In the genomic region with DNA sequence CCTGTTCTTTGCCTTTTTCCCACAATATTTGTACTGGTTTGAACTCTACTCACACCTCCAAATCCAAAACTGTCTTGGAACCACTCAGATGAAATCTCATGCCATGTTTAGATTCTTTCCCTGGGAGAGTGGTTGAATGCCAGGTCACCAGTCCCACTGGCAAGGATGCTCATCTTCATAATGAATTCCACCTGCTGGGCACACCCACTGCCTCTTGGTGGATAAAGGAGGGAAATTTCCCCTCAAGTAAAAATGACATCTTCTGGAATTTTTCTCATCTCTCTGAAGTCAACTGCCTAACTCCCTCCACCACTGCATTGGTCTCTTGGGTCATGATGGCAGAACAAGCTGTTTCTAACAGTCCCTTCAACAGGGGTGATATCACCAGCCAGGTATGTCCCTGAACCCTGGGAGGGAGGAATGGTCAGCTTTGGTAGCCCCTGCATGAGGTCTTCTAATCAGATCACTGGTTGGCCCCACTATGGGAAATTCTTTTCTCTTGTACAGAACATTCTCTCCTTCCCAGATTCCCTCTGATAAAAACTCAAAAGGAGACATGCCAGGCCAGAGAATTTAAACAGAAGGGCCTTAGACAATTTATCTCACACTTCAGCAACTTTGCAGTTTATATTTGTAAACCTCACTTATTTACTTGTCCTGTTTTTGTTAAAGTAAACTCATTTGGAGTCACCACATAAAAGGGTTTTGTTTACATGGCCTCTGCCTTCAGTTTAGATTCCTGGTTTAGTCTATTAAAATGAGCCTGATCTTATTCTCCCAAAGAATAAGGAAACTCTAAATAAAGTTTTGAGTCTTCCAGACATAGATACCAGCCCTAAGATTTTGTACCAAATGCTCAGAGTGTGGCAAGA, we compare ENCODE assay signal across 24 cellular contexts.
A peak's percentile ranks its signal among the peaks of the same experiment; 100 is the strongest.
DNase-seq lines count a peak whose midpoint lies in the region; ATAC-seq and TF ChIP-seq lines count a peak whose summit lies in the region.
"Had no signal": no experiment of that assay in that cellular context is flagged by ENCODE, and none has a peak within 500 bp of the region (broad histone marks: within the 10 kb centered on the region; RNA-seq: fewer than 3 reads in every experiment).

No MANE protein-coding gene starts in this region.

- H3K36me3 Mint-ChIP-seq in nephron progenitor cell (ENCODE audit: low read depth) = no peaks in the 10 kb centered on the region
- no peaks in the 10 kb centered on the region for H3K36me3 Mint-ChIP-seq in natural killer cell treated with Interleukin-12 subunit alpha and Interleukin-12 subunit beta and Interleukin-15 and Interleukin-18, amount 100 ng/mL, for 72 hours

- H3K27me3 ChIP-seq in adipocyte (replicated peaks; ENCODE audit: control insufficient read depth, insufficient read depth, low read length) = no peaks in the 10 kb centered on the region
- H3K27me3 ChIP-seq: stomach had no signal

- H3K9me3 Mint-ChIP-seq in nephron progenitor cell = peaks cover 9% of the 10 kb centered on the region
- no peaks in the 10 kb centered on the region for H3K9me3 Mint-ChIP-seq in natural killer cell treated with Interleukin-12 subunit alpha and Interleukin-12 subunit beta and Interleukin-15 and Interleukin-18, amount 100 ng/mL, for 72 hours
- H3K9me3 Mint-ChIP-seq: dendritic cell treated with granulocyte-macrophage colony-stimulating factor and Interleukin-4, amounts not matched to agents 40 ng/mL and 50 ng/mL, for 4 days had no signal

- no peaks in the 10 kb centered on the region for H3K36me3 ChIP-seq in adipocyte (ENCODE audit: control insufficient read depth, insufficient read depth, low read length, severe bottlenecking)
- H3K36me3 ChIP-seq: stomach had no signal

- no peak overlapping the region for H3K4me3 Mint-ChIP-seq in nephron progenitor cell
- no peak overlapping the region for H3K4me3 Mint-ChIP-seq in natural killer cell treated with Interleukin-12 subunit alpha and Interleukin-12 subunit beta and Interleukin-15 and Interleukin-18, amount 100 ng/mL, for 72 hours
- H3K4me3 Mint-ChIP-seq: activated CD4-positive, alpha-beta memory T cell treated with anti-CD3 and anti-CD28 coated beads, Interleukin-2, amount 10 ng/mL, durations not matched to agents 7 days and 5 days; B cell; dendritic cell treated with granulocyte-macrophage colony-stimulating factor and Interleukin-4, amounts not matched to agents 40 ng/mL and 50 ng/mL, for 4 days; type B pancreatic cell had no signal

- H3K27ac Mint-ChIP-seq in nephron progenitor cell = peak overlapping the region; percentile 66
- no peak overlapping the region for H3K27ac Mint-ChIP-seq in natural killer cell treated with Interleukin-12 subunit alpha and Interleukin-12 subunit beta and Interleukin-15 and Interleukin-18, amount 100 ng/mL, for 72 hours
- H3K27ac Mint-ChIP-seq: activated CD4-positive, alpha-beta memory T cell treated with anti-CD3 and anti-CD28 coated beads, Interleukin-2, amount 10 ng/mL, durations not matched to agents 7 days and 5 days; B cell; dendritic cell treated with granulocyte-macrophage colony-stimulating factor and Interleukin-4, amounts not matched to agents 40 ng/mL and 50 ng/mL, for 4 days; type B pancreatic cell had no signal

- no peaks in the 10 kb centered on the region for H3K9me3 ChIP-seq in adipocyte (ENCODE audit: control insufficient read depth, low read length)
- H3K9me3 ChIP-seq: stomach had no signal

- TF ChIP-seq CTCF in fibroblast of villous mesenchyme (IDR thresholded peaks at IDR 0.05; ENCODE audit: insufficient read depth, low read depth, low read length) (no peak), nephron progenitor cell (IDR thresholded peaks at IDR 0.05) (no peak)

- ATAC-seq in natural killer cell treated with Interleukin-12 subunit alpha and Interleukin-12 subunit beta and Interleukin-15 and Interleukin-18, amount 100 ng/mL, for 72 hours = no peak
- ATAC-seq: left lobe of liver, sciatic nerve had no signal

- peaks cover 12% of the 10 kb centered on the region for H3K4me1 Mint-ChIP-seq in nephron progenitor cell
- no peaks in the 10 kb centered on the region for H3K4me1 Mint-ChIP-seq in natural killer cell treated with Interleukin-12 subunit alpha and Interleukin-12 subunit beta and Interleukin-15 and Interleukin-18, amount 100 ng/mL, for 72 hours (ENCODE audit: low read depth in 2 of 2)
- H3K4me1 Mint-ChIP-seq: activated CD4-positive, alpha-beta memory T cell treated with anti-CD3 and anti-CD28 coated beads, Interleukin-2, amount 10 ng/mL, durations not matched to agents 7 days and 5 days; B cell had no signal

- H3K4me1 ChIP-seq in adipocyte (ENCODE audit: control insufficient read depth, insufficient read depth, low read length) = peaks cover 11% of the 10 kb centered on the region
- H3K4me1 ChIP-seq: stomach had no signal

- no peak overlapping the region for H3K4me3 ChIP-seq in adipocyte (ENCODE audit: low read length)
- no peak overlapping the region for H3K4me3 ChIP-seq in fibroblast of villous mesenchyme (ENCODE audit: low read depth, low read length)
- H3K4me3 ChIP-seq: stomach had no signal

- peak overlapping the region; percentile 14 for H3K9ac ChIP-seq in adipocyte (ENCODE audit: low read length)

- H3K27me3 Mint-ChIP-seq in nephron progenitor cell (ENCODE audit: low read depth, poor library complexity) = peaks cover 4% of the 10 kb centered on the region
- no peaks in the 10 kb centered on the region for H3K27me3 Mint-ChIP-seq in natural killer cell treated with Interleukin-12 subunit alpha and Interleukin-12 subunit beta and Interleukin-15 and Interleukin-18, amount 100 ng/mL, for 72 hours
- H3K27me3 Mint-ChIP-seq: activated CD4-positive, alpha-beta memory T cell treated with anti-CD3 and anti-CD28 coated beads, Interleukin-2, amount 10 ng/mL, durations not matched to agents 7 days and 5 days; B cell; dendritic cell treated with granulocyte-macrophage colony-stimulating factor and Interleukin-4, amounts not matched to agents 40 ng/mL and 50 ng/mL, for 4 days; type B pancreatic cell had no signal

- DNase-seq in AG20443 (ENCODE audit: low spot score) (peak; percentile 27), adipocyte (ENCODE audit: low read depth) (peak; percentile 53), fibroblast of villous mesenchyme (ENCODE audit: low read depth) (peak; percentile 72), nephron progenitor cell (no peak), foreskin melanocyte (no peak), NCI-H187 treated with DMSO at 0.1 percent for 48 hours (lab: John Stamatoyannopoulos, UW) (no peak), NCI-H446 treated with DMSO at 0.1 percent for 48 hours (lab: John Stamatoyannopoulos, UW) (no peak)
- DNase-seq in natural killer cell treated with Interleukin-12 subunit alpha and Interleukin-12 subunit beta and Interleukin-15 and Interleukin-18, amount 100 ng/mL, for 72 hours (ENCODE audit: low spot score) = no peak
- DNase-seq: activated CD4-positive, alpha-beta memory T cell treated with anti-CD3 and anti-CD28 coated beads, Interleukin-2, amount 10 ng/mL, durations not matched to agents 7 days and 5 days; activated CD4-positive, CD25-positive, alpha-beta regulatory T cell treated with anti-CD3 and anti-CD28 coated beads, Interleukin-2, amount 50 U/mL, for 72 hours; activated effector memory CD4-positive, alpha-beta T cell treated with anti-CD3 and anti-CD28 coated beads, Interleukin-2, amount 50 U/mL, for 16 hours; DMS53; GOT3; head of caudate nucleus; Karpas-422; NCI-H510A treated with DMSO at 0.1 percent for 48 hours; SIG-M5; stomach; T-helper 1 cell had no signal

Comparison
In these comparisons a context has a peak if more than half of its experiments do, and no peak if none do; other contexts are left out.
1. DNase-seq: peak in AG20443 (single experiment), adipocyte (single experiment) and fibroblast of villous mesenchyme (single experiment); none in nephron progenitor cell (single experiment), foreskin melanocyte (single experiment), NCI-H187 treated with DMSO at 0.1 percent for 48 hours (single experiment), NCI-H446 treated with DMSO at 0.1 percent for 48 hours (single experiment) and natural killer cell treated with Interleukin-12 subunit alpha and Interleukin-12 subunit beta and Interleukin-15 and Interleukin-18, amount 100 ng/mL, for 72 hours (single experiment).